In genomic region chr9:14313378-14313940, GRCh38 we compare ENCODE assay signal across 8 cellular contexts. TPM values are rescaled to one million over a fixed set of nuclear protein-coding genes. Genes with fewer than 3 reads are reported as not detected.
DNase-seq lines count a peak whose midpoint lies in the region; TF ChIP-seq lines count a peak whose summit lies in the region.

No MANE protein-coding gene starts in this region.

- intact Hi-C loops in vagina (cut with DNase I): loop anchor here (10.0 kb wide), 1 partner anchor 219 kb away; no protein-coding TSS in a partner anchor

- no peaks in the 10 kb centered on the region for H3K36me3 ChIP-seq in SK-N-MC (ENCODE audit: insufficient read depth, low read length)
- H3K36me3 ChIP-seq in ectodermal cell (ENCODE audit: control insufficient read depth, insufficient read depth, low read length): no peaks in the 10 kb centered on the region
- no peaks in the 10 kb centered on the region for H3K36me3 ChIP-seq in vagina

- TF ChIP-seq POLR2A in vagina (IDR thresholded peaks at IDR 0.05): no peak

- no peaks in the 10 kb centered on the region for H3K27me3 Mint-ChIP-seq in mesothelial cell of epicardium (ENCODE audit: low read depth)

- no peaks in the 10 kb centered on the region for H3K9me3 Mint-ChIP-seq in mesothelial cell of epicardium

- peaks cover 9% of the 10 kb centered on the region for H3K4me1 ChIP-seq in ectodermal cell (ENCODE audit: control insufficient read depth, insufficient read depth, low read length)
- peaks cover 57% of the 10 kb centered on the region for H3K4me1 ChIP-seq in vagina

- H3K27ac ChIP-seq in SK-N-MC: peak overlapping the region; percentile 84
- H3K27ac ChIP-seq in ectodermal cell (ENCODE audit: insufficient read depth, low read depth, low read length, poor library complexity, severe bottlenecking): no peak overlapping the region
- H3K27ac ChIP-seq in vagina: peak overlapping the region; percentile 96

- H3K4me1 Mint-ChIP-seq in mesothelial cell of epicardium: peaks cover 43% of the 10 kb centered on the region

- H3K9ac ChIP-seq in SK-N-MC (ENCODE audit: insufficient read length): peak overlapping the region; percentile 98

- H3K4me3 Mint-ChIP-seq in mesothelial cell of epicardium: peak overlapping the region; percentile 94

- no peaks in the 10 kb centered on the region for H3K36me3 Mint-ChIP-seq in mesothelial cell of epicardium

- H3K4me3 ChIP-seq in SK-N-MC: peak overlapping the region; percentile 100
- peak overlapping the region; percentile 29 for H3K4me3 ChIP-seq in ectodermal cell (ENCODE audit: insufficient read depth, low read depth, low read length)
- peak overlapping the region; percentile 75 to 86 for H3K4me3 ChIP-seq in vagina

- WGBS in ectodermal cell, 2 experiments: 0 to 1% methylated on average over 33 of the region's 33 CpGs

- H3K9me3 ChIP-seq in SK-N-MC (ENCODE audit: low read depth, low read length) (no peaks in the 10 kb centered on the region), ectodermal cell (ENCODE audit: control insufficient read depth, low read length) (no peaks in the 10 kb centered on the region), vagina (no peaks in the 10 kb centered on the region)

- peak overlapping the region; percentile 99 for H3K27ac Mint-ChIP-seq in mesothelial cell of epicardium

- TF ChIP-seq CTCF in mesothelial cell of epicardium (IDR thresholded peaks at IDR 0.05; ENCODE audit: unreplicated experiment) (no peak), vagina (IDR thresholded peaks at IDR 0.05) (no peak)

- H3K27me3 ChIP-seq in ectodermal cell (ENCODE audit: control insufficient read depth, insufficient read depth, low read length, poor library complexity, severe bottlenecking): peaks cover 71% of the 10 kb centered on the region
- H3K27me3 ChIP-seq in vagina: no peaks in the 10 kb centered on the region

- DNase-seq in NCI-H82 (lab: John Stamatoyannopoulos, UW) (peak; percentile 62), NCI-H82 treated with DMSO at 0.1 percent for 48 hours (lab: John Stamatoyannopoulos, UW; ENCODE audit: unreplicated experiment) (no peak), SK-N-MC (ENCODE audit: low read depth, low spot score) (no peak), mesothelial cell of epicardium (ENCODE audit: low spot score in 2 of 2, unreplicated experiment in 2 of 2) (peak in 1 of 2 experiments; percentile 56), vagina (ENCODE audit: extremely low spot score in 2 of 2) (no peak), activated gamma-delta T cell (lab: John Stamatoyannopoulos, UW) (no peak), D341Med (ENCODE audit: low spot score) (no peak)

RNA-seq across cellular contexts. Expression of gene NFIB, which starts 0.5 kb away (rescaled TPM):
- 0.22 TPM for polyA plus RNA-seq in ectodermal cell (2013, experiment 1 of 4)
- 0.25 TPM for polyA plus RNA-seq in ectodermal cell (2013, experiment 2 of 4)
- 0.64 TPM for polyA plus RNA-seq in ectodermal cell (2013, experiment 3 of 4)
- polyA plus RNA-seq in ectodermal cell (2013, experiment 4 of 4): 0.65 TPM
- total RNA-seq in mesothelial cell of epicardium (213 to 237 TPM (median 230 TPM) in 3 replicates), vagina (73.4 TPM)

Comparison
In these comparisons a context has a peak if more than half of its experiments do, and no peak if none do; other contexts are left out.
1. H3K4me3 ChIP-seq: peak in every context shown above with its lines; median percentile 100 in SK-N-MC; 80 in vagina; 29 in ectodermal cell.